ENCODE assay signal across 1 cellular context in the genomic region with DNA sequence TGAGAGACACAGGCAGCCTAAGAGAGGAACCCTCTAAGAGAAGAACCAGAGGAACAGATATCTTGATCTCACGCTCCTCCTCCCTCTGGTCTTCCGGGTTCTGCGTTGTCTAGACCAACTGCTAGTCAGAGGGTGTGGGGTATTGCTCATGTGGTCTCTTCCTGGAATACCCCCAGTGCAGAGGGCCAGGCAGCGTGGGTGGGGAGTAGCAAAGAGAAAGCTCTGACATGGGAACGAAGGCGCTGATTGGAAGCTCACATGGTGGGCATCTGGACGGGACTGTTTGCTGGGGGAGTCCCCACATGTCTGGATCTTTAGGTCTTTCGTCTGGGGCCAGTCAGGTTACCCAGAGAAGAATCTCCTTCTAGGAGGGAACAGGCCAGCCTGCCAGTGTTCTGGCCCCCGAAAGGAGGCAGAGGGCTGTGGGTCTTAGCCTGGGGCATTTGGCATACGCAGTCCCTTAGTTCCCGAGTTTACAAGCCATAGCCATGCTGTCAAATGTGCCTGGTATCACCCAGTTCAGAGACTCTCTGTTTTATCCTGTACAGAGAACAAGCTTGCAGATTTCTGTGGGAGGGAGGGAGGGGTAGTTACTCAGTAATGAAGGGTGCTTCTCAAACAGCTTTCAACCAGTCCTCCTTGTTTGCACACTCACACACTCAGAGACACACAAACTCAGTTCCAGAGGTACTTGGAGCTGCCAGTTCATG.
TF ChIP-seq lines count a peak whose summit lies in the region.

No MANE protein-coding gene starts in this region.

TF ChIP-seq in HepG2, 621 proteins besides CTCF, POLR2A, EP300 and RAD21 (continued from another document and continues in another):
- TF ChIP-seq, protein P1, sequence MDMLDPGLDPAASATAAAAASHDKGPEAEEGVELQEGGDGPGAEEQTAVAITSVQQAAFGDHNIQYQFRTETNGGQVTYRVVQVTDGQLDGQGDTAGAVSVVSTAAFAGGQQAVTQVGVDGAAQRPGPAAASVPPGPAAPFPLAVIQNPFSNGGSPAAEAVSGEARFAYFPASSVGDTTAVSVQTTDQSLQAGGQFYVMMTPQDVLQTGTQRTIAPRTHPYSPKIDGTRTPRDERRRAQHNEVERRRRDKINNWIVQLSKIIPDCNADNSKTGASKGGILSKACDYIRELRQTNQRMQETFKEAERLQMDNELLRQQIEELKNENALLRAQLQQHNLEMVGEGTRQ (IDR thresholded peaks at IDR 0.05; ENCODE audit: low read depth, low read length): no peak
- TF ChIP-seq, protein P1 (CRISPR knock-in tag; IDR thresholded peaks at IDR 0.05; ENCODE audit: borderline replicate concordance): no peak
- TF ChIP-seq MXI1 (IDR thresholded peaks at IDR 0.05; ENCODE audit: borderline replicate concordance, low read depth, low read length) (no peak), SNAPC2 (CRISPR knock-in tag; IDR thresholded peaks at IDR 0.05) (no peak), SRY (CRISPR knock-in tag; IDR thresholded peaks at IDR 0.05) (no peak), FOSL2 (CRISPR knock-in tag; IDR thresholded peaks at IDR 0.05) (peak; percentile 13; the same call in 1 of the 2 replicates), KDM4B (CRISPR knock-in tag; IDR thresholded peaks at IDR 0.05) (no peak), ZNF501 (CRISPR knock-in tag; IDR thresholded peaks at IDR 0.05) (no peak), RARG (CRISPR knock-in tag; IDR thresholded peaks at IDR 0.05; ENCODE audit: low read depth) (no peak), ZNF780A (CRISPR knock-in tag; IDR thresholded peaks at IDR 0.05) (no peak), JDP2 (CRISPR knock-in tag; IDR thresholded peaks at IDR 0.05; ENCODE audit: borderline replicate concordance) (no peak), DNMT3B (CRISPR knock-in tag; conservative IDR thresholded peaks at IDR 0.05) (no peak), ARHGAP35 (CRISPR knock-in tag; IDR thresholded peaks at IDR 0.05; ENCODE audit: borderline replicate concordance) (no peak), ELF4 (CRISPR knock-in tag; IDR thresholded peaks at IDR 0.05; ENCODE audit: borderline replicate concordance) (0 out of 2 replicates have a peak, but pooled peaks have one; percentile 53), ZNF335 (CRISPR knock-in tag; IDR thresholded peaks at IDR 0.05) (no peak), U2AF2 (IDR thresholded peaks at IDR 0.05; ENCODE audit: low read depth, low read length) (no peak), PAF1 (CRISPR knock-in tag; IDR thresholded peaks at IDR 0.05) (no peak), ELF1 (CRISPR knock-in tag; IDR thresholded peaks at IDR 0.05) (peak; percentile 83), POLR2AphosphoS2 (IDR thresholded peaks at IDR 0.05; ENCODE audit: low read depth, low read length) (no peak), ZMYM4 (CRISPR knock-in tag; IDR thresholded peaks at IDR 0.05) (peak; percentile 39; the same call in 1 of the 2 replicates), PAX8 (CRISPR knock-in tag; IDR thresholded peaks at IDR 0.05; ENCODE audit: borderline replicate concordance) (no peak), ZFY (CRISPR knock-in tag; IDR thresholded peaks at IDR 0.05) (no peak), HHEX (CRISPR knock-in tag; IDR thresholded peaks at IDR 0.05) (no peak), GTF3A (CRISPR knock-in tag; conservative IDR thresholded peaks at IDR 0.05) (no peak), ZSCAN9 (CRISPR knock-in tag; IDR thresholded peaks at IDR 0.05; ENCODE audit: borderline replicate concordance) (peak; percentile 46; the same call in 1 of the 2 replicates), ATF1 (CRISPR knock-in tag; IDR thresholded peaks at IDR 0.05) (no peak), SMAD3 (CRISPR knock-in tag; IDR thresholded peaks at IDR 0.05) (no peak), KLF12 (CRISPR knock-in tag; IDR thresholded peaks at IDR 0.05; ENCODE audit: borderline replicate concordance) (no peak), ZFP1 (CRISPR knock-in tag; IDR thresholded peaks at IDR 0.05) (no peak)
- TF ChIP-seq, protein P2, sequence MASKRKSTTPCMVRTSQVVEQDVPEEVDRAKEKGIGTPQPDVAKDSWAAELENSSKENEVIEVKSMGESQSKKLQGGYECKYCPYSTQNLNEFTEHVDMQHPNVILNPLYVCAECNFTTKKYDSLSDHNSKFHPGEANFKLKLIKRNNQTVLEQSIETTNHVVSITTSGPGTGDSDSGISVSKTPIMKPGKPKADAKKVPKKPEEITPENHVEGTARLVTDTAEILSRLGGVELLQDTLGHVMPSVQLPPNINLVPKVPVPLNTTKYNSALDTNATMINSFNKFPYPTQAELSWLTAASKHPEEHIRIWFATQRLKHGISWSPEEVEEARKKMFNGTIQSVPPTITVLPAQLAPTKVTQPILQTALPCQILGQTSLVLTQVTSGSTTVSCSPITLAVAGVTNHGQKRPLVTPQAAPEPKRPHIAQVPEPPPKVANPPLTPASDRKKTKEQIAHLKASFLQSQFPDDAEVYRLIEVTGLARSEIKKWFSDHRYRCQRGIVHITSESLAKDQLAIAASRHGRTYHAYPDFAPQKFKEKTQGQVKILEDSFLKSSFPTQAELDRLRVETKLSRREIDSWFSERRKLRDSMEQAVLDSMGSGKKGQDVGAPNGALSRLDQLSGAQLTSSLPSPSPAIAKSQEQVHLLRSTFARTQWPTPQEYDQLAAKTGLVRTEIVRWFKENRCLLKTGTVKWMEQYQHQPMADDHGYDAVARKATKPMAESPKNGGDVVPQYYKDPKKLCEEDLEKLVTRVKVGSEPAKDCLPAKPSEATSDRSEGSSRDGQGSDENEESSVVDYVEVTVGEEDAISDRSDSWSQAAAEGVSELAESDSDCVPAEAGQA (IDR thresholded peaks at IDR 0.05; ENCODE audit: low read depth): no peak
- TF ChIP-seq, protein P2 (CRISPR knock-in tag; IDR thresholded peaks at IDR 0.05; ENCODE audit: borderline replicate concordance): no peak
- TF ChIP-seq, protein P3, sequence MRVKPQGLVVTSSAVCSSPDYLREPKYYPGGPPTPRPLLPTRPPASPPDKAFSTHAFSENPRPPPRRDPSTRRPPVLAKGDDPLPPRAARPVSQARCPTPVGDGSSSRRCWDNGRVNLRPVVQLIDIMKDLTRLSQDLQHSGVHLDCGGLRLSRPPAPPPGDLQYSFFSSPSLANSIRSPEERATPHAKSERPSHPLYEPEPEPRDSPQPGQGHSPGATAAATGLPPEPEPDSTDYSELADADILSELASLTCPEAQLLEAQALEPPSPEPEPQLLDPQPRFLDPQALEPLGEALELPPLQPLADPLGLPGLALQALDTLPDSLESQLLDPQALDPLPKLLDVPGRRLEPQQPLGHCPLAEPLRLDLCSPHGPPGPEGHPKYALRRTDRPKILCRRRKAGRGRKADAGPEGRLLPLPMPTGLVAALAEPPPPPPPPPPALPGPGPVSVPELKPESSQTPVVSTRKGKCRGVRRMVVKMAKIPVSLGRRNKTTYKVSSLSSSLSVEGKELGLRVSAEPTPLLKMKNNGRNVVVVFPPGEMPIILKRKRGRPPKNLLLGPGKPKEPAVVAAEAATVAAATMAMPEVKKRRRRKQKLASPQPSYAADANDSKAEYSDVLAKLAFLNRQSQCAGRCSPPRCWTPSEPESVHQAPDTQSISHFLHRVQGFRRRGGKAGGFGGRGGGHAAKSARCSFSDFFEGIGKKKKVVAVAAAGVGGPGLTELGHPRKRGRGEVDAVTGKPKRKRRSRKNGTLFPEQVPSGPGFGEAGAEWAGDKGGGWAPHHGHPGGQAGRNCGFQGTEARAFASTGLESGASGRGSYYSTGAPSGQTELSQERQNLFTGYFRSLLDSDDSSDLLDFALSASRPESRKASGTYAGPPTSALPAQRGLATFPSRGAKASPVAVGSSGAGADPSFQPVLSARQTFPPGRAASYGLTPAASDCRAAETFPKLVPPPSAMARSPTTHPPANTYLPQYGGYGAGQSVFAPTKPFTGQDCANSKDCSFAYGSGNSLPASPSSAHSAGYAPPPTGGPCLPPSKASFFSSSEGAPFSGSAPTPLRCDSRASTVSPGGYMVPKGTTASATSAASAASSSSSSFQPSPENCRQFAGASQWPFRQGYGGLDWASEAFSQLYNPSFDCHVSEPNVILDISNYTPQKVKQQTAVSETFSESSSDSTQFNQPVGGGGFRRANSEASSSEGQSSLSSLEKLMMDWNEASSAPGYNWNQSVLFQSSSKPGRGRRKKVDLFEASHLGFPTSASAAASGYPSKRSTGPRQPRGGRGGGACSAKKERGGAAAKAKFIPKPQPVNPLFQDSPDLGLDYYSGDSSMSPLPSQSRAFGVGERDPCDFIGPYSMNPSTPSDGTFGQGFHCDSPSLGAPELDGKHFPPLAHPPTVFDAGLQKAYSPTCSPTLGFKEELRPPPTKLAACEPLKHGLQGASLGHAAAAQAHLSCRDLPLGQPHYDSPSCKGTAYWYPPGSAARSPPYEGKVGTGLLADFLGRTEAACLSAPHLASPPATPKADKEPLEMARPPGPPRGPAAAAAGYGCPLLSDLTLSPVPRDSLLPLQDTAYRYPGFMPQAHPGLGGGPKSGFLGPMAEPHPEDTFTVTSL (CRISPR knock-in tag; IDR thresholded peaks at IDR 0.05; ENCODE audit: borderline replicate concordance): no peak
- TF ChIP-seq, protein P4, sequence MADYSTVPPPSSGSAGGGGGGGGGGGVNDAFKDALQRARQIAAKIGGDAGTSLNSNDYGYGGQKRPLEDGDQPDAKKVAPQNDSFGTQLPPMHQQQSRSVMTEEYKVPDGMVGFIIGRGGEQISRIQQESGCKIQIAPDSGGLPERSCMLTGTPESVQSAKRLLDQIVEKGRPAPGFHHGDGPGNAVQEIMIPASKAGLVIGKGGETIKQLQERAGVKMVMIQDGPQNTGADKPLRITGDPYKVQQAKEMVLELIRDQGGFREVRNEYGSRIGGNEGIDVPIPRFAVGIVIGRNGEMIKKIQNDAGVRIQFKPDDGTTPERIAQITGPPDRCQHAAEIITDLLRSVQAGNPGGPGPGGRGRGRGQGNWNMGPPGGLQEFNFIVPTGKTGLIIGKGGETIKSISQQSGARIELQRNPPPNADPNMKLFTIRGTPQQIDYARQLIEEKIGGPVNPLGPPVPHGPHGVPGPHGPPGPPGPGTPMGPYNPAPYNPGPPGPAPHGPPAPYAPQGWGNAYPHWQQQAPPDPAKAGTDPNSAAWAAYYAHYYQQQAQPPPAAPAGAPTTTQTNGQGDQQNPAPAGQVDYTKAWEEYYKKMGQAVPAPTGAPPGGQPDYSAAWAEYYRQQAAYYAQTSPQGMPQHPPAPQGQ (CRISPR knock-in tag; IDR thresholded peaks at IDR 0.05; ENCODE audit: borderline replicate concordance): no peak
- TF ChIP-seq, protein P5, sequence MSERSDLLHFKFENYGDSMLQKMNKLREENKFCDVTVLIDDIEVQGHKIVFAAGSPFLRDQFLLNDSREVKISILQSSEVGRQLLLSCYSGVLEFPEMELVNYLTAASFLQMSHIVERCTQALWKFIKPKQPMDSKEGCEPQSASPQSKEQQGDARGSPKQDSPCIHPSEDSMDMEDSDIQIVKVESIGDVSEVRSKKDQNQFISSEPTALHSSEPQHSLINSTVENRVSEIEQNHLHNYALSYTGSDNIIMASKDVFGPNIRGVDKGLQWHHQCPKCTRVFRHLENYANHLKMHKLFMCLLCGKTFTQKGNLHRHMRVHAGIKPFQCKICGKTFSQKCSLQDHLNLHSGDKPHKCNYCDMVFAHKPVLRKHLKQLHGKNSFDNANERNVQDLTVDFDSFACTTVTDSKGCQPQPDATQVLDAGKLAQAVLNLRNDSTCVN (CRISPR knock-in tag; IDR thresholded peaks at IDR 0.05; ENCODE audit: borderline replicate concordance): 0 out of 2 replicates have a peak, but pooled peaks have one; percentile 28
- TF ChIP-seq, protein P6, sequence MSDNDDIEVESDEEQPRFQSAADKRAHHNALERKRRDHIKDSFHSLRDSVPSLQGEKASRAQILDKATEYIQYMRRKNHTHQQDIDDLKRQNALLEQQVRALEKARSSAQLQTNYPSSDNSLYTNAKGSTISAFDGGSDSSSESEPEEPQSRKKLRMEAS (IDR thresholded peaks at IDR 0.05): peak; percentile 62
- TF ChIP-seq, protein P7, sequence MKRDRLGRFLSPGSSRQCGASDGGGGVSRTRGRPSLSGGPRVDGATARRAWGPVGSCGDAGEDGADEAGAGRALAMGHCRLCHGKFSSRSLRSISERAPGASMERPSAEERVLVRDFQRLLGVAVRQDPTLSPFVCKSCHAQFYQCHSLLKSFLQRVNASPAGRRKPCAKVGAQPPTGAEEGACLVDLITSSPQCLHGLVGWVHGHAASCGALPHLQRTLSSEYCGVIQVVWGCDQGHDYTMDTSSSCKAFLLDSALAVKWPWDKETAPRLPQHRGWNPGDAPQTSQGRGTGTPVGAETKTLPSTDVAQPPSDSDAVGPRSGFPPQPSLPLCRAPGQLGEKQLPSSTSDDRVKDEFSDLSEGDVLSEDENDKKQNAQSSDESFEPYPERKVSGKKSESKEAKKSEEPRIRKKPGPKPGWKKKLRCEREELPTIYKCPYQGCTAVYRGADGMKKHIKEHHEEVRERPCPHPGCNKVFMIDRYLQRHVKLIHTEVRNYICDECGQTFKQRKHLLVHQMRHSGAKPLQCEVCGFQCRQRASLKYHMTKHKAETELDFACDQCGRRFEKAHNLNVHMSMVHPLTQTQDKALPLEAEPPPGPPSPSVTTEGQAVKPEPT (CRISPR knock-in tag; IDR thresholded peaks at IDR 0.05; ENCODE audit: low read depth): no peak
- TF ChIP-seq, protein P8, sequence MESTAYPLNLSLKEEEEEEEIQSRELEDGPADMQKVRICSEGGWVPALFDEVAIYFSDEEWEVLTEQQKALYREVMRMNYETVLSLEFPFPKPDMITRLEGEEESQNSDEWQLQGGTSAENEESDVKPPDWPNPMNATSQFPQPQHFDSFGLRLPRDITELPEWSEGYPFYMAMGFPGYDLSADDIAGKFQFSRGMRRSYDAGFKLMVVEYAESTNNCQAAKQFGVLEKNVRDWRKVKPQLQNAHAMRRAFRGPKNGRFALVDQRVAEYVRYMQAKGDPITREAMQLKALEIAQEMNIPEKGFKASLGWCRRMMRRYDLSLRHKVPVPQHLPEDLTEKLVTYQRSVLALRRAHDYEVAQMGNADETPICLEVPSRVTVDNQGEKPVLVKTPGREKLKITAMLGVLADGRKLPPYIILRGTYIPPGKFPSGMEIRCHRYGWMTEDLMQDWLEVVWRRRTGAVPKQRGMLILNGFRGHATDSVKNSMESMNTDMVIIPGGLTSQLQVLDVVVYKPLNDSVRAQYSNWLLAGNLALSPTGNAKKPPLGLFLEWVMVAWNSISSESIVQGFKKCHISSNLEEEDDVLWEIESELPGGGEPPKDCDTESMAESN (CRISPR knock-in tag; conservative IDR thresholded peaks at IDR 0.05): no peak
